Comparison of ENCODE assay signal across 17 cellular contexts in genomic region chr12:73998894-73999293, GRCh38.
A peak's percentile ranks its signal among the peaks of the same experiment; 100 is the strongest.
DNase-seq lines count a peak whose midpoint lies in the region; ATAC-seq and TF ChIP-seq lines count a peak whose summit lies in the region.
"Had no signal": no experiment of that assay in that cellular context is flagged by ENCODE, and none has a peak within 500 bp of the region (broad histone marks: within the 10 kb centered on the region; RNA-seq: fewer than 3 reads in every experiment).

No MANE protein-coding gene starts in this region.

- no peak overlapping the region for H3K4me3 Mint-ChIP-seq in WTC11
- H3K4me3 Mint-ChIP-seq: B cell; CD4-positive, alpha-beta T cell; CD8-positive, alpha-beta T cell had no signal

- no peaks in the 10 kb centered on the region for H3K27me3 Mint-ChIP-seq in WTC11 (ENCODE audit: low read depth)
- H3K27me3 Mint-ChIP-seq: B cell; CD4-positive, alpha-beta T cell had no signal

- peak in 2 of 3 experiments; percentile 18 to 82 for DNase-seq in NCI-H1417 (lab: John Stamatoyannopoulos, UW)
- peak; percentile 90 for DNase-seq in NCI-H2227 (lab: John Stamatoyannopoulos, UW; ENCODE audit: unreplicated experiment)
- DNase-seq in NCI-H69 (lab: John Stamatoyannopoulos, UW) = peak; percentile 44
- no peak for DNase-seq in WTC11 (ENCODE audit: low spot score)
- DNase-seq in AG08395 (ENCODE audit: low spot score) = no peak
- DNase-seq in SHP77 (lab: John Stamatoyannopoulos, UW) = no peak
- no peak for DNase-seq in A172 (ENCODE audit: low spot score)
- DNase-seq: ACHN; AML-193; Caco-2; Calu3; CD4-positive, alpha-beta T cell; CD8-positive, alpha-beta T cell; DMS79 treated with DMSO at 0.1 percent for 48 hours; GF-D8 had no signal

- ATAC-seq in WTC11 = 0 out of 2 replicates have a peak, but pooled peaks have one; percentile 22
- no peak for ATAC-seq in HG03097 (IDR thresholded peaks at IDR 0.05; ENCODE audit: low FRiP score, unreplicated experiment)
- ATAC-seq: CD8-positive, alpha-beta T cell had no signal

- no peaks in the 10 kb centered on the region for H3K9me3 Mint-ChIP-seq in WTC11
- H3K9me3 Mint-ChIP-seq: CD4-positive, alpha-beta T cell had no signal

- no peaks in the 10 kb centered on the region for H3K36me3 Mint-ChIP-seq in WTC11
- H3K36me3 Mint-ChIP-seq: CD8-positive, alpha-beta T cell had no signal

- no peak for TF ChIP-seq CTCF in WTC11 (IDR thresholded peaks at IDR 0.05)

- CTCF ChIA-PET in WTC11 (lab: Charles Lee) = no interaction called here

- POLR2A ChIA-PET in WTC11 (lab: Charles Lee) = no interaction called here

- no peaks in the 10 kb centered on the region for H3K4me1 Mint-ChIP-seq in WTC11
- H3K4me1 Mint-ChIP-seq: B cell had no signal

- H3K27ac Mint-ChIP-seq in WTC11 = no peak overlapping the region
- H3K27ac Mint-ChIP-seq: B cell; CD4-positive, alpha-beta T cell; CD8-positive, alpha-beta T cell had no signal

TF ChIP-seq in WTC11, 78 proteins besides CTCF, POLR2A, EP300 and RAD21:
- TF ChIP-seq NFE2L1 (CRISPR knock-in tag; IDR thresholded peaks at IDR 0.05) (no peak), NFYB (CRISPR knock-in tag; conservative IDR thresholded peaks at IDR 0.05; ENCODE audit: low read depth) (no peak), SMAD4 (CRISPR knock-in tag; IDR thresholded peaks at IDR 0.05) (no peak), HMGA2 (CRISPR knock-in tag; IDR thresholded peaks at IDR 0.05) (no peak), E2F5 (CRISPR knock-in tag; IDR thresholded peaks at IDR 0.05) (no peak), RELA (CRISPR knock-in tag; IDR thresholded peaks at IDR 0.05; ENCODE audit: borderline replicate concordance) (no peak), NFATC4 (CRISPR knock-in tag; IDR thresholded peaks at IDR 0.05) (no peak), EMX1 (CRISPR knock-in tag; IDR thresholded peaks at IDR 0.05) (no peak), ATF3 (CRISPR knock-in tag; conservative IDR thresholded peaks at IDR 0.05) (no peak), ELF4 (CRISPR knock-in tag; IDR thresholded peaks at IDR 0.05; ENCODE audit: low read depth) (no peak), GRHL2 (CRISPR knock-in tag; IDR thresholded peaks at IDR 0.05; ENCODE audit: insufficient replicate concordance, severe bottlenecking) (no peak), CREM (CRISPR knock-in tag; IDR thresholded peaks at IDR 0.05) (no peak)

Comparison
In these comparisons a context has a peak if more than half of its experiments do, and no peak if none do; other contexts are left out.
1. DNase-seq: peak in NCI-H1417 (2 of 3), NCI-H2227 (single experiment) and NCI-H69 (single experiment); none in WTC11 (single experiment), AG08395 (single experiment), SHP77 (0 of 2) and A172 (single experiment).